In genomic region chr21:43731891-43732711, GRCh38 we compare ENCODE assay signal across 10 cellular contexts. TPM values are rescaled to one million over a fixed set of nuclear protein-coding genes. Genes with fewer than 3 reads are reported as not detected.
DNase-seq lines count a peak whose midpoint lies in the region; ATAC-seq and TF ChIP-seq lines count a peak whose summit lies in the region.
"Had no signal": no experiment of that assay in that cellular context is flagged by ENCODE, and none has a peak within 500 bp of the region (broad histone marks: within the 10 kb centered on the region; RNA-seq: fewer than 3 reads in every experiment).

No MANE protein-coding gene starts in this region.

- H3K9me3 Mint-ChIP-seq in activated CD4-positive, alpha-beta T cell treated with anti-CD3 and anti-CD28 coated beads, Interleukin-2, amount 10 ng/mL, durations not matched to agents 7 days and 5 days: no peaks in the 10 kb centered on the region
- H3K9me3 Mint-ChIP-seq: activated naive CD8-positive, alpha-beta T cell treated with anti-CD3 and anti-CD28 coated beads for 36 hours had no signal

- H3K27ac ChIP-seq in upper lobe of right lung: peak overlapping the region; percentile 1

- TF ChIP-seq CTCF in upper lobe of right lung (IDR thresholded peaks at IDR 0.05): no peak

- H3K4me3 Mint-ChIP-seq in activated CD4-positive, alpha-beta T cell treated with anti-CD3 and anti-CD28 coated beads, Interleukin-2, amount 10 ng/mL, durations not matched to agents 7 days and 5 days: no peak overlapping the region
- H3K4me3 Mint-ChIP-seq: activated naive CD8-positive, alpha-beta T cell treated with anti-CD3 and anti-CD28 coated beads for 36 hours had no signal

- H3K4me3 ChIP-seq in upper lobe of right lung: no peak overlapping the region

- POLR2A ChIA-PET in activated CD4-positive, alpha-beta T cell treated with anti-CD3 and anti-CD28 coated beads, Interleukin-2, amount 10 ng/mL, durations not matched to agents 7 days and 5 days (lab: Charles Lee): no interaction called here

- ATAC-seq in upper lobe of right lung (no peak), GM21825 (IDR thresholded peaks at IDR 0.05; ENCODE audit: unreplicated experiment) (no peak)

- CTCF ChIA-PET in activated CD4-positive, alpha-beta T cell treated with anti-CD3 and anti-CD28 coated beads, Interleukin-2, amount 10 ng/mL, durations not matched to agents 7 days and 5 days (lab: Charles Lee): interaction anchor here (0.8 kb wide), 1 partner anchor 261 kb away, joined by 3 read pairs; no protein-coding TSS in a partner anchor

- DNase-seq in activated CD4-positive, alpha-beta T cell treated with anti-CD3 and anti-CD28 coated beads, Interleukin-2, amount 10 ng/mL, durations not matched to agents 7 days and 5 days: no peak
- no peak for DNase-seq in activated CD4-positive, alpha-beta T cell treated with anti-CD3 and anti-CD28 coated beads for 48 hours
- DNase-seq in cerebellum (ENCODE audit: low spot score) (peak; percentile 73), myocyte (ENCODE audit: low read depth) (peak; percentile 79), upper lobe of right lung (peak; percentile 62), epidermal melanocyte (ENCODE audit: insufficient read length, low spot score) (no peak), SKM-1 (lab: John Stamatoyannopoulos, UW; ENCODE audit: unreplicated experiment) (no peak)
- DNase-seq: activated naive CD8-positive, alpha-beta T cell treated with anti-CD3 and anti-CD28 coated beads for 36 hours; Kasumi-1 had no signal

- H3K27me3 ChIP-seq in upper lobe of right lung: no peaks in the 10 kb centered on the region

- no peaks in the 10 kb centered on the region for H3K27me3 Mint-ChIP-seq in activated CD4-positive, alpha-beta T cell treated with anti-CD3 and anti-CD28 coated beads, Interleukin-2, amount 10 ng/mL, durations not matched to agents 7 days and 5 days
- H3K27me3 Mint-ChIP-seq: activated naive CD8-positive, alpha-beta T cell treated with anti-CD3 and anti-CD28 coated beads for 36 hours had no signal

- H3K4me1 Mint-ChIP-seq in activated CD4-positive, alpha-beta T cell treated with anti-CD3 and anti-CD28 coated beads, Interleukin-2, amount 10 ng/mL, durations not matched to agents 7 days and 5 days: peaks cover 72% of the 10 kb centered on the region

- peaks cover 62% of the 10 kb centered on the region for H3K4me1 ChIP-seq in upper lobe of right lung

- no peaks in the 10 kb centered on the region for H3K9me3 ChIP-seq in upper lobe of right lung

- peaks cover 9% of the 10 kb centered on the region for H3K36me3 ChIP-seq in upper lobe of right lung

- H3K36me3 Mint-ChIP-seq in activated CD4-positive, alpha-beta T cell treated with anti-CD3 and anti-CD28 coated beads, Interleukin-2, amount 10 ng/mL, durations not matched to agents 7 days and 5 days (ENCODE audit: low read depth): peaks cover 3% of the 10 kb centered on the region

- H3K27ac Mint-ChIP-seq in activated CD4-positive, alpha-beta T cell treated with anti-CD3 and anti-CD28 coated beads, Interleukin-2, amount 10 ng/mL, durations not matched to agents 7 days and 5 days: peak overlapping the region; percentile 11
- H3K27ac Mint-ChIP-seq: activated naive CD8-positive, alpha-beta T cell treated with anti-CD3 and anti-CD28 coated beads for 36 hours had no signal

- intact Hi-C loops in upper lobe of right lung (cut with DNase I): no loop called here

RNA-seq across cellular contexts. Expression of gene PDXK, which starts 13.2 kb away (rescaled TPM):
- 10 to 100 TPM; 74.0 to 81.4 TPM for total RNA-seq in activated CD4-positive, alpha-beta T cell treated with anti-CD3 and anti-CD28 coated beads, Interleukin-2, amount 10 ng/mL, durations not matched to agents 7 days and 5 days
- 24.2 TPM for total RNA-seq in cerebellum
- total RNA-seq in myocyte: 55.6 and 87.0 TPM in 2 replicates
- 212 TPM for polyA plus RNA-seq in myocyte (2012)
- total RNA-seq in upper lobe of right lung: 280 TPM

RNA-seq across cellular contexts. Expression of gene CSTB, which starts 44.0 kb away (rescaled TPM):
- total RNA-seq in activated CD4-positive, alpha-beta T cell treated with anti-CD3 and anti-CD28 coated beads, Interleukin-2, amount 10 ng/mL, durations not matched to agents 7 days and 5 days: 10 to 100 TPM; 44.4 to 48.7 TPM
- total RNA-seq in cerebellum: 4.4 TPM
- total RNA-seq in myocyte: 6.9 and 12.5 TPM in 2 replicates
- polyA plus RNA-seq in myocyte (2012): 112 TPM
- total RNA-seq in upper lobe of right lung: 148 TPM

RNA-seq across cellular contexts. Expression of gene RRP1, which starts 57.3 kb away (rescaled TPM):
- total RNA-seq in activated CD4-positive, alpha-beta T cell treated with anti-CD3 and anti-CD28 coated beads, Interleukin-2, amount 10 ng/mL, durations not matched to agents 7 days and 5 days: 10 to 100 TPM; 25.3 to 28.5 TPM
- total RNA-seq in cerebellum: 16.7 TPM
- 21.6 and 22.5 TPM in 2 replicates for total RNA-seq in myocyte
- 24.9 TPM for polyA plus RNA-seq in myocyte (2012)
- 19.0 TPM for total RNA-seq in upper lobe of right lung

Comparison
In these comparisons a context has a peak if more than half of its experiments do, and no peak if none do; other contexts are left out.
1. DNase-seq: peak in cerebellum (single experiment), myocyte (single experiment) and upper lobe of right lung (single experiment); none in activated CD4-positive, alpha-beta T cell treated with anti-CD3 and anti-CD28 coated beads, Interleukin-2, amount 10 ng/mL, durations not matched to agents 7 days and 5 days (single experiment), activated CD4-positive, alpha-beta T cell treated with anti-CD3 and anti-CD28 coated beads for 48 hours (single experiment), epidermal melanocyte (single experiment) and SKM-1 (single experiment).